Comparison of ENCODE assay signal across 1 cellular context in the genomic region with DNA sequence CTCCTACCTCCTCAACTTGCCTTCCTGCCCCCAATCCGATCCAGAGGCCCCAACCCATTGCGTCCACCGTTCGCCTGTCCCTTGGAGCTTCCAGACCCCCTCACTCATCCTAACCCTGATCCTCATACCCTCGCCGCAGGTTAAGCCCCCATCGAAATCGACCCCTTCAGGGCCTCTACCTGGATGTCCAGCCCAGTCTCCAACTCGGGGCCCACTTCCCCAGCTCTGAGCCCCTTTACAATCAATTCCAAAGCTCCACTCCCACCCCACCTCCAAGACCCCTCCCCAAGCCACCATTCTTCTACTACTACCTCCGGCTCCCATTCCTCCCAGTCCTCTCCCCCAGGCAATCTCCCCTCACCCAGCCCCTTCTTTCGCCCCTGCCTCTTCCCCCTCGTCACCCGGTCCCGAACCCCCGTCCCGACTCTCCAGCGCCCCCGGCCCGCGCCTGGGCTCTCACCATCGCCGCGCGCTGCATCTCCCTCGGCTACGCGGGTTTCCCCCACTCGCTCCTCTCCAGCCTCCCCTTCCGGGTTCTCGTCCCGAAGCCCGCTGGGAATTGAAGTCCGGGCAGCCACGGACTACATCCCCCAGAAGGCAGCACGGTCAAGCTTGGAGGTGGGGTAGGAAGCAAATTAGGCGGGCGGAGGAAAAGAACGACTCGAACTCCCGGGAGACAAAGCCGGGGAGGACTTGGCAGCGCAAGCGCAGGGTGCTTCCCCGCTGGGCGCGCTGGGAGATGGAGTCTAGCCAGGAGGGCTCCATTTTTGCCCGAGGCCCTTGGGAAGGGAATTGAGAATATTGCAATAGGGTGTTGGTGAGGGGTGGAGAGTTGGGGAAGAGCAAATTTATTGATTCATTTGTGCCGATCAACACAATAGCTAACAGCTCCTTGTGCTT.
A peak's percentile ranks its signal among the peaks of the same experiment; 100 is the strongest.
TF ChIP-seq lines count a peak whose summit lies in the region.

TSS of gene FBXO46 (minus strand) at position 508 of the 900 bp plus-strand sequence. CDS start 17,401 bp downstream, outside the sequence.

TF ChIP-seq in HepG2, 621 proteins besides CTCF, POLR2A, EP300 and RAD21 (continued from another document and continues in another):
- TF ChIP-seq ZMYM3 (CRISPR knock-in tag; IDR thresholded peaks at IDR 0.05) (no peak; the same call in 1 of the 2 replicates), ZNF7 (CRISPR knock-in tag; IDR thresholded peaks at IDR 0.05) (no peak), REPIN1 (CRISPR knock-in tag; IDR thresholded peaks at IDR 0.05; ENCODE audit: borderline replicate concordance, low read depth) (peak; percentile 85; the same call in 1 of the 2 replicates), ZKSCAN1 (IDR thresholded peaks at IDR 0.05; ENCODE audit: low read length) (no peak), CCDC6 (CRISPR knock-in tag; IDR thresholded peaks at IDR 0.05) (no peak), SPEN (CRISPR knock-in tag; IDR thresholded peaks at IDR 0.05; ENCODE audit: low read depth) (peak; percentile 82), NONO (IDR thresholded peaks at IDR 0.05) (no peak), NONO (CRISPR knock-in tag; conservative IDR thresholded peaks at IDR 0.05) (peak; percentile 85), ZNF484 (CRISPR knock-in tag; IDR thresholded peaks at IDR 0.05; ENCODE audit: borderline replicate concordance, low read depth) (no peak), ZKSCAN5 (CRISPR knock-in tag; IDR thresholded peaks at IDR 0.05) (no peak), ZBED4 (CRISPR knock-in tag; IDR thresholded peaks at IDR 0.05; ENCODE audit: borderline replicate concordance) (no peak), ATF2 (CRISPR knock-in tag; IDR thresholded peaks at IDR 0.05) (0 out of 2 replicates have a peak, but pooled peaks have one; percentile 25), MEF2D (CRISPR knock-in tag; IDR thresholded peaks at IDR 0.05) (peak; percentile 66), EED (CRISPR knock-in tag; IDR thresholded peaks at IDR 0.05) (no peak), ERF (CRISPR knock-in tag; IDR thresholded peaks at IDR 0.05) (0 out of 2 replicates have a peak, but pooled peaks have one; percentile 52), REL (CRISPR knock-in tag; conservative IDR thresholded peaks at IDR 0.05) (0 out of 2 replicates have a peak, but pooled peaks have one; percentile 48), PHF8 (CRISPR knock-in tag; IDR thresholded peaks at IDR 0.05) (peak; percentile 44; the same call in 1 of the 2 replicates), ZNF230 (CRISPR knock-in tag; IDR thresholded peaks at IDR 0.05) (no peak), ZFY (CRISPR knock-in tag; IDR thresholded peaks at IDR 0.05) (peak; percentile 53), ZNF547 (CRISPR knock-in tag; IDR thresholded peaks at IDR 0.05) (no peak; the same call in 1 of the 2 replicates), POLR2AphosphoS2 (IDR thresholded peaks at IDR 0.05; ENCODE audit: low read depth, low read length) (no peak), SOX6 (IDR thresholded peaks at IDR 0.05) (no peak), SOX6 (CRISPR knock-in tag; IDR thresholded peaks at IDR 0.05) (peak; percentile 74), TAF1 (CRISPR knock-in tag; IDR thresholded peaks at IDR 0.05) (peak; percentile 41; the same call in 1 of the 2 replicates), ATF1 (CRISPR knock-in tag; IDR thresholded peaks at IDR 0.05) (peak; percentile 35; the same call in 1 of the 2 replicates), IRX3 (CRISPR knock-in tag; IDR thresholded peaks at IDR 0.05; ENCODE audit: borderline replicate concordance, low read depth) (no peak), ZNF607 (CRISPR knock-in tag; IDR thresholded peaks at IDR 0.05; ENCODE audit: borderline replicate concordance) (peak; percentile 10; the same call in 1 of the 2 replicates), ZNF782 (CRISPR knock-in tag; IDR thresholded peaks at IDR 0.05; ENCODE audit: borderline replicate concordance) (0 out of 2 replicates have a peak, but pooled peaks have one; percentile 49), SRY (CRISPR knock-in tag; IDR thresholded peaks at IDR 0.05) (no peak), ZNF160 (CRISPR knock-in tag; IDR thresholded peaks at IDR 0.05) (0 out of 2 replicates have a peak, but pooled peaks have one; percentile 28), ZNF781 (CRISPR knock-in tag; IDR thresholded peaks at IDR 0.05; ENCODE audit: borderline replicate concordance, not compliant biosample characterization) (peak; percentile 4), PRDM15 (CRISPR knock-in tag; IDR thresholded peaks at IDR 0.05) (no peak), ZNF550 (CRISPR knock-in tag; IDR thresholded peaks at IDR 0.05; ENCODE audit: borderline replicate concordance) (no peak), TBX2 (CRISPR knock-in tag; IDR thresholded peaks at IDR 0.05; ENCODE audit: borderline replicate concordance) (peak; percentile 45; the same call in 1 of the 2 replicates)
- TF ChIP-seq, protein P1, sequence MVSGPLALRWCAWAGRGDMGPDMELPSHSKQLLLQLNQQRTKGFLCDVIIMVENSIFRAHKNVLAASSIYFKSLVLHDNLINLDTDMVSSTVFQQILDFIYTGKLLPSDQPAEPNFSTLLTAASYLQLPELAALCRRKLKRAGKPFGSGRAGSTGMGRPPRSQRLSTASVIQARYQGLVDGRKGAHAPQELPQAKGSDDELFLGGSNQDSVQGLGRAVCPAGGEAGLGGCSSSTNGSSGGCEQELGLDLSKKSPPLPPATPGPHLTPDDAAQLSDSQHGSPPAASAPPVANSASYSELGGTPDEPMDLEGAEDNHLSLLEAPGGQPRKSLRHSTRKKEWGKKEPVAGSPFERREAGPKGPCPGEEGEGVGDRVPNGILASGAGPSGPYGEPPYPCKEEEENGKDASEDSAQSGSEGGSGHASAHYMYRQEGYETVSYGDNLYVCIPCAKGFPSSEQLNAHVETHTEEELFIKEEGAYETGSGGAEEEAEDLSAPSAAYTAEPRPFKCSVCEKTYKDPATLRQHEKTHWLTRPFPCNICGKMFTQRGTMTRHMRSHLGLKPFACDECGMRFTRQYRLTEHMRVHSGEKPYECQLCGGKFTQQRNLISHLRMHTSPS (CRISPR knock-in tag; IDR thresholded peaks at IDR 0.05; ENCODE audit: low read depth), result no peak
- TF ChIP-seq, protein P2, sequence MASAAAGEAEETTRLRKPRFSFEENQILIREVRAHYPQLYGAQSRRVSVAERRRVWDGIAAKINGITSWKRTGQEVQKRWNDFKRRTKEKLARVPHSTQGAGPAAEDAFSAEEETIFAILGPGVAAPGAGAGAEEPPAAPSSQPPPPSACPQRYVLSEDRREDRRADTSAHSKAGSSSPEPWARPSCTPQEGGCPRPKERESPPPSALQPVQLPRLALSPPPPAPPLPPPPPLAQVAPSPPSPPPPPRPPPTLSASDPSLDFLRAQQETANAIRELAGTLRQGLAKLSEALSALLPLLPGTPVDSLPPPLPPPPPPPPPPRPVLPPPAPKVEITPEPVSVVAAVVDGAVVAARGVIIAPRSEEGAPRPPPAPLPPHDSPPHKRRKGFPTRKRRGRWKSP (CRISPR knock-in tag; IDR thresholded peaks at IDR 0.05), result peak; percentile 51; the same call in 1 of the 2 replicates
- TF ChIP-seq, protein P3, sequence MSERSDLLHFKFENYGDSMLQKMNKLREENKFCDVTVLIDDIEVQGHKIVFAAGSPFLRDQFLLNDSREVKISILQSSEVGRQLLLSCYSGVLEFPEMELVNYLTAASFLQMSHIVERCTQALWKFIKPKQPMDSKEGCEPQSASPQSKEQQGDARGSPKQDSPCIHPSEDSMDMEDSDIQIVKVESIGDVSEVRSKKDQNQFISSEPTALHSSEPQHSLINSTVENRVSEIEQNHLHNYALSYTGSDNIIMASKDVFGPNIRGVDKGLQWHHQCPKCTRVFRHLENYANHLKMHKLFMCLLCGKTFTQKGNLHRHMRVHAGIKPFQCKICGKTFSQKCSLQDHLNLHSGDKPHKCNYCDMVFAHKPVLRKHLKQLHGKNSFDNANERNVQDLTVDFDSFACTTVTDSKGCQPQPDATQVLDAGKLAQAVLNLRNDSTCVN (CRISPR knock-in tag; IDR thresholded peaks at IDR 0.05; ENCODE audit: borderline replicate concordance), result no peak
- TF ChIP-seq, protein P4, sequence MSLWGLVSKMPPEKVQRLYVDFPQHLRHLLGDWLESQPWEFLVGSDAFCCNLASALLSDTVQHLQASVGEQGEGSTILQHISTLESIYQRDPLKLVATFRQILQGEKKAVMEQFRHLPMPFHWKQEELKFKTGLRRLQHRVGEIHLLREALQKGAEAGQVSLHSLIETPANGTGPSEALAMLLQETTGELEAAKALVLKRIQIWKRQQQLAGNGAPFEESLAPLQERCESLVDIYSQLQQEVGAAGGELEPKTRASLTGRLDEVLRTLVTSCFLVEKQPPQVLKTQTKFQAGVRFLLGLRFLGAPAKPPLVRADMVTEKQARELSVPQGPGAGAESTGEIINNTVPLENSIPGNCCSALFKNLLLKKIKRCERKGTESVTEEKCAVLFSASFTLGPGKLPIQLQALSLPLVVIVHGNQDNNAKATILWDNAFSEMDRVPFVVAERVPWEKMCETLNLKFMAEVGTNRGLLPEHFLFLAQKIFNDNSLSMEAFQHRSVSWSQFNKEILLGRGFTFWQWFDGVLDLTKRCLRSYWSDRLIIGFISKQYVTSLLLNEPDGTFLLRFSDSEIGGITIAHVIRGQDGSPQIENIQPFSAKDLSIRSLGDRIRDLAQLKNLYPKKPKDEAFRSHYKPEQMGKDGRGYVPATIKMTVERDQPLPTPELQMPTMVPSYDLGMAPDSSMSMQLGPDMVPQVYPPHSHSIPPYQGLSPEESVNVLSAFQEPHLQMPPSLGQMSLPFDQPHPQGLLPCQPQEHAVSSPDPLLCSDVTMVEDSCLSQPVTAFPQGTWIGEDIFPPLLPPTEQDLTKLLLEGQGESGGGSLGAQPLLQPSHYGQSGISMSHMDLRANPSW (CRISPR knock-in tag; IDR thresholded peaks at IDR 0.05; ENCODE audit: borderline replicate concordance), result no peak
